ENCODE assay signal across 1 cellular context in the genomic region with DNA sequence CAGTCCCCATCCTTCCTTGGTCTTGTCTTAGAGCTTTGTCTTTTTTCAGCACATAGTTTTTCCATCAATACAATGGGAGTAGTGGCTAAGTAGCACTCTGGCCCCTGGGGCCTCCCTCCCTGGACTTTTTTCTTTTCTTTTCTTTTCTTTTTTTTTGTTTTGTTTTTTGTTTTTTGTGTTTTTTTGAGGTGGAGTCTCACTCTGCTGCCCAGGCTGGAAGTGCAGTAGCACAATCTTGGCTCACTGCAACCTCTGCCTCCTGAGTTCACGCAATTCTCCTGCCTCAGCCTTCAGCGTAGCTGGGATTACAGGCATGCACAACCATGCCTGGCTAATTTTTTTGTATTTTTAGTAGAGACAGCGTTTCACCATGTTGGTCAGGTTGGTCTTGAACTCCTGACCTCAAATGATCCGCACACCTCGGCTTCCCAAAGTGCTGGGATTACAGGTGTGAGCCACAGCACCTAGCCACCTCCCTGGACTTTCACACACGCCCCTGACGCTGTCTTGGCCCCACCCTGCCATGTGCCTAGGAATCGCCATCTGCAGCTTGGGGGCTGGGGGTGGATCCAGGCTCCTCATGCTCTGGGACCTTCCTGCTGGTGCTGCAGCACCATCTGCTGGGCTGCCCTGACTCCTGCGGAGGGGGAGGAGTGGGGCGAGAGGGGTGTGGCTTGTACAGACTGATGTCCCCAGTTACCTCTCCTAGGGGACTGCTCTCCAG.
A peak's percentile ranks its signal among the peaks of the same experiment; 100 is the strongest.
TF ChIP-seq lines count a peak whose summit lies in the region.

No MANE protein-coding gene starts in this region.

TF ChIP-seq in H1, 55 proteins besides CTCF, POLR2A, EP300 and RAD21:
- TF ChIP-seq HDAC6 (IDR thresholded peaks at IDR 0.05; ENCODE audit: low read depth, low read length) = no peak
- TF ChIP-seq SIX5 (IDR thresholded peaks at IDR 0.05; ENCODE audit: low read depth, low read length) = no peak
- TF ChIP-seq TBP (IDR thresholded peaks at IDR 0.05; ENCODE audit: low read depth, low read length) = no peak; the same call in 1 of the 2 replicates
- no peak for TF ChIP-seq CHD1 (IDR thresholded peaks at IDR 0.05; ENCODE audit: low read depth, low read length)
- TF ChIP-seq HDAC2 (IDR thresholded peaks at IDR 0.05; ENCODE audit: borderline replicate concordance in 1 of 2, low read depth in 2 of 2, low read length in 2 of 2) = no peak
- TF ChIP-seq, protein P1, sequence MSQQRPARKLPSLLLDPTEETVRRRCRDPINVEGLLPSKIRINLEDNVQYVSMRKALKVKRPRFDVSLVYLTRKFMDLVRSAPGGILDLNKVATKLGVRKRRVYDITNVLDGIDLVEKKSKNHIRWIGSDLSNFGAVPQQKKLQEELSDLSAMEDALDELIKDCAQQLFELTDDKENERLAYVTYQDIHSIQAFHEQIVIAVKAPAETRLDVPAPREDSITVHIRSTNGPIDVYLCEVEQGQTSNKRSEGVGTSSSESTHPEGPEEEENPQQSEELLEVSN (IDR thresholded peaks at IDR 0.05) = peak; percentile 52
- peak; percentile 89 for TF ChIP-seq YY1 (IDR thresholded peaks at IDR 0.05; ENCODE audit: low read depth, low read length)
- no peak for TF ChIP-seq PHF8 (conservative IDR thresholded peaks at IDR 0.05; ENCODE audit: low read depth, low read length)
- TF ChIP-seq MAFK (IDR thresholded peaks at IDR 0.05; ENCODE audit: low read depth, low read length) = no peak
- TF ChIP-seq, protein P2, sequence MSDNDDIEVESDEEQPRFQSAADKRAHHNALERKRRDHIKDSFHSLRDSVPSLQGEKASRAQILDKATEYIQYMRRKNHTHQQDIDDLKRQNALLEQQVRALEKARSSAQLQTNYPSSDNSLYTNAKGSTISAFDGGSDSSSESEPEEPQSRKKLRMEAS (IDR thresholded peaks at IDR 0.05) = peak; percentile 98
- no peak for TF ChIP-seq ZNF274 (IDR thresholded peaks at IDR 0.05; ENCODE audit: borderline replicate concordance, extremely low read depth, low read length)
- no peak for TF ChIP-seq KDM5A (IDR thresholded peaks at IDR 0.05; ENCODE audit: low read length)
- no peak for TF ChIP-seq RBBP5 (IDR thresholded peaks at IDR 0.05; ENCODE audit: borderline replicate concordance, low read depth, low read length)
- TF ChIP-seq BCL11A (IDR thresholded peaks at IDR 0.05; ENCODE audit: low read depth in 2 of 2, low read length in 2 of 2) = no peak
- no peak for TF ChIP-seq KDM4A (IDR thresholded peaks at IDR 0.05; ENCODE audit: low read depth, low read length, severe bottlenecking)
- no peak for TF ChIP-seq NANOG (IDR thresholded peaks at IDR 0.05; ENCODE audit: insufficient read depth, low read depth, low read length, poor library complexity, severe bottlenecking)
- no peak for TF ChIP-seq KDM1A (IDR thresholded peaks at IDR 0.05; ENCODE audit: borderline replicate concordance, low read length)
- no peak for TF ChIP-seq GABPA (IDR thresholded peaks at IDR 0.05; ENCODE audit: borderline replicate concordance, insufficient read depth, low read length)
- TF ChIP-seq TEAD4 (IDR thresholded peaks at IDR 0.05; ENCODE audit: low read depth, low read length) = 0 out of 2 replicates have a peak, but pooled peaks have one; percentile 9
- no peak for TF ChIP-seq TAF1 (IDR thresholded peaks at IDR 0.05; ENCODE audit: low read depth, low read length)
- peak; percentile 23 for TF ChIP-seq TAF7 (optimal IDR thresholded peaks at IDR 0.05; ENCODE audit: borderline replicate concordance, low read depth, low read length)
- no peak for TF ChIP-seq ASH2L (IDR thresholded peaks at IDR 0.05; ENCODE audit: low read length)
- no peak for TF ChIP-seq BRCA1 (IDR thresholded peaks at IDR 0.05; ENCODE audit: low read depth, low read length)
- no peak for TF ChIP-seq SUZ12 (IDR thresholded peaks at IDR 0.05; ENCODE audit: low read length)
- TF ChIP-seq SP2 (IDR thresholded peaks at IDR 0.05; ENCODE audit: low read length) = no peak
- TF ChIP-seq RNF2 (IDR thresholded peaks at IDR 0.05; ENCODE audit: borderline replicate concordance, low read depth, low read length, missing control alignments, poor library complexity, severe bottlenecking) = no peak
- peak; percentile 5; the same call in 1 of the 2 replicates for TF ChIP-seq JUND (IDR thresholded peaks at IDR 0.05; ENCODE audit: low read length)
- no peak for TF ChIP-seq CTBP2 (IDR thresholded peaks at IDR 0.05; ENCODE audit: borderline replicate concordance, insufficient read depth, insufficient read length, low read length)
- TF ChIP-seq CREB1 (IDR thresholded peaks at IDR 0.05) = peak; percentile 61
- peak; percentile 86 for TF ChIP-seq TCF12 (IDR thresholded peaks at IDR 0.05; ENCODE audit: low read depth, low read length)
- TF ChIP-seq EZH2 (IDR thresholded peaks at IDR 0.05; ENCODE audit: low read depth, low read length, severe bottlenecking) = no peak
- TF ChIP-seq, protein P3, sequence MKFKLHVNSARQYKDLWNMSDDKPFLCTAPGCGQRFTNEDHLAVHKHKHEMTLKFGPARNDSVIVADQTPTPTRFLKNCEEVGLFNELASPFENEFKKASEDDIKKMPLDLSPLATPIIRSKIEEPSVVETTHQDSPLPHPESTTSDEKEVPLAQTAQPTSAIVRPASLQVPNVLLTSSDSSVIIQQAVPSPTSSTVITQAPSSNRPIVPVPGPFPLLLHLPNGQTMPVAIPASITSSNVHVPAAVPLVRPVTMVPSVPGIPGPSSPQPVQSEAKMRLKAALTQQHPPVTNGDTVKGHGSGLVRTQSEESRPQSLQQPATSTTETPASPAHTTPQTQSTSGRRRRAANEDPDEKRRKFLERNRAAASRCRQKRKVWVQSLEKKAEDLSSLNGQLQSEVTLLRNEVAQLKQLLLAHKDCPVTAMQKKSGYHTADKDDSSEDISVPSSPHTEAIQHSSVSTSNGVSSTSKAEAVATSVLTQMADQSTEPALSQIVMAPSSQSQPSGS (IDR thresholded peaks at IDR 0.05; ENCODE audit: low read length) = 0 out of 2 replicates have a peak, but pooled peaks have one; percentile 40
- TF ChIP-seq SRF (IDR thresholded peaks at IDR 0.05; ENCODE audit: low read depth, low read length) = 0 out of 2 replicates have a peak, but pooled peaks have one; percentile 30
- TF ChIP-seq RXRA (IDR thresholded peaks at IDR 0.05; ENCODE audit: insufficient read depth, low read depth, low read length) = 0 out of 2 replicates have a peak, but pooled peaks have one; percentile 45
- peak; percentile 87 to 96; a peak in 3 of 4 replicates for TF ChIP-seq SIN3A (conservative IDR thresholded peaks at IDR 0.05 in 1 of 2, IDR thresholded peaks at IDR 0.05 in 1 of 2; ENCODE audit: low read depth in 1 of 2, low read length in 2 of 2)
- 0 out of 2 replicates have a peak, but pooled peaks have one; percentile 31 for TF ChIP-seq SP4 (IDR thresholded peaks at IDR 0.05; ENCODE audit: low read length)
- no peak for TF ChIP-seq SAP30 (IDR thresholded peaks at IDR 0.05; ENCODE audit: insufficient read depth, insufficient replicate concordance, low read length)
- TF ChIP-seq, protein P4, sequence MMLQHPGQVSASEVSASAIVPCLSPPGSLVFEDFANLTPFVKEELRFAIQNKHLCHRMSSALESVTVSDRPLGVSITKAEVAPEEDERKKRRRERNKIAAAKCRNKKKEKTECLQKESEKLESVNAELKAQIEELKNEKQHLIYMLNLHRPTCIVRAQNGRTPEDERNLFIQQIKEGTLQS (IDR thresholded peaks at IDR 0.05; ENCODE audit: insufficient read depth, low read depth, low read length) = no peak
- TF ChIP-seq, protein P5, sequence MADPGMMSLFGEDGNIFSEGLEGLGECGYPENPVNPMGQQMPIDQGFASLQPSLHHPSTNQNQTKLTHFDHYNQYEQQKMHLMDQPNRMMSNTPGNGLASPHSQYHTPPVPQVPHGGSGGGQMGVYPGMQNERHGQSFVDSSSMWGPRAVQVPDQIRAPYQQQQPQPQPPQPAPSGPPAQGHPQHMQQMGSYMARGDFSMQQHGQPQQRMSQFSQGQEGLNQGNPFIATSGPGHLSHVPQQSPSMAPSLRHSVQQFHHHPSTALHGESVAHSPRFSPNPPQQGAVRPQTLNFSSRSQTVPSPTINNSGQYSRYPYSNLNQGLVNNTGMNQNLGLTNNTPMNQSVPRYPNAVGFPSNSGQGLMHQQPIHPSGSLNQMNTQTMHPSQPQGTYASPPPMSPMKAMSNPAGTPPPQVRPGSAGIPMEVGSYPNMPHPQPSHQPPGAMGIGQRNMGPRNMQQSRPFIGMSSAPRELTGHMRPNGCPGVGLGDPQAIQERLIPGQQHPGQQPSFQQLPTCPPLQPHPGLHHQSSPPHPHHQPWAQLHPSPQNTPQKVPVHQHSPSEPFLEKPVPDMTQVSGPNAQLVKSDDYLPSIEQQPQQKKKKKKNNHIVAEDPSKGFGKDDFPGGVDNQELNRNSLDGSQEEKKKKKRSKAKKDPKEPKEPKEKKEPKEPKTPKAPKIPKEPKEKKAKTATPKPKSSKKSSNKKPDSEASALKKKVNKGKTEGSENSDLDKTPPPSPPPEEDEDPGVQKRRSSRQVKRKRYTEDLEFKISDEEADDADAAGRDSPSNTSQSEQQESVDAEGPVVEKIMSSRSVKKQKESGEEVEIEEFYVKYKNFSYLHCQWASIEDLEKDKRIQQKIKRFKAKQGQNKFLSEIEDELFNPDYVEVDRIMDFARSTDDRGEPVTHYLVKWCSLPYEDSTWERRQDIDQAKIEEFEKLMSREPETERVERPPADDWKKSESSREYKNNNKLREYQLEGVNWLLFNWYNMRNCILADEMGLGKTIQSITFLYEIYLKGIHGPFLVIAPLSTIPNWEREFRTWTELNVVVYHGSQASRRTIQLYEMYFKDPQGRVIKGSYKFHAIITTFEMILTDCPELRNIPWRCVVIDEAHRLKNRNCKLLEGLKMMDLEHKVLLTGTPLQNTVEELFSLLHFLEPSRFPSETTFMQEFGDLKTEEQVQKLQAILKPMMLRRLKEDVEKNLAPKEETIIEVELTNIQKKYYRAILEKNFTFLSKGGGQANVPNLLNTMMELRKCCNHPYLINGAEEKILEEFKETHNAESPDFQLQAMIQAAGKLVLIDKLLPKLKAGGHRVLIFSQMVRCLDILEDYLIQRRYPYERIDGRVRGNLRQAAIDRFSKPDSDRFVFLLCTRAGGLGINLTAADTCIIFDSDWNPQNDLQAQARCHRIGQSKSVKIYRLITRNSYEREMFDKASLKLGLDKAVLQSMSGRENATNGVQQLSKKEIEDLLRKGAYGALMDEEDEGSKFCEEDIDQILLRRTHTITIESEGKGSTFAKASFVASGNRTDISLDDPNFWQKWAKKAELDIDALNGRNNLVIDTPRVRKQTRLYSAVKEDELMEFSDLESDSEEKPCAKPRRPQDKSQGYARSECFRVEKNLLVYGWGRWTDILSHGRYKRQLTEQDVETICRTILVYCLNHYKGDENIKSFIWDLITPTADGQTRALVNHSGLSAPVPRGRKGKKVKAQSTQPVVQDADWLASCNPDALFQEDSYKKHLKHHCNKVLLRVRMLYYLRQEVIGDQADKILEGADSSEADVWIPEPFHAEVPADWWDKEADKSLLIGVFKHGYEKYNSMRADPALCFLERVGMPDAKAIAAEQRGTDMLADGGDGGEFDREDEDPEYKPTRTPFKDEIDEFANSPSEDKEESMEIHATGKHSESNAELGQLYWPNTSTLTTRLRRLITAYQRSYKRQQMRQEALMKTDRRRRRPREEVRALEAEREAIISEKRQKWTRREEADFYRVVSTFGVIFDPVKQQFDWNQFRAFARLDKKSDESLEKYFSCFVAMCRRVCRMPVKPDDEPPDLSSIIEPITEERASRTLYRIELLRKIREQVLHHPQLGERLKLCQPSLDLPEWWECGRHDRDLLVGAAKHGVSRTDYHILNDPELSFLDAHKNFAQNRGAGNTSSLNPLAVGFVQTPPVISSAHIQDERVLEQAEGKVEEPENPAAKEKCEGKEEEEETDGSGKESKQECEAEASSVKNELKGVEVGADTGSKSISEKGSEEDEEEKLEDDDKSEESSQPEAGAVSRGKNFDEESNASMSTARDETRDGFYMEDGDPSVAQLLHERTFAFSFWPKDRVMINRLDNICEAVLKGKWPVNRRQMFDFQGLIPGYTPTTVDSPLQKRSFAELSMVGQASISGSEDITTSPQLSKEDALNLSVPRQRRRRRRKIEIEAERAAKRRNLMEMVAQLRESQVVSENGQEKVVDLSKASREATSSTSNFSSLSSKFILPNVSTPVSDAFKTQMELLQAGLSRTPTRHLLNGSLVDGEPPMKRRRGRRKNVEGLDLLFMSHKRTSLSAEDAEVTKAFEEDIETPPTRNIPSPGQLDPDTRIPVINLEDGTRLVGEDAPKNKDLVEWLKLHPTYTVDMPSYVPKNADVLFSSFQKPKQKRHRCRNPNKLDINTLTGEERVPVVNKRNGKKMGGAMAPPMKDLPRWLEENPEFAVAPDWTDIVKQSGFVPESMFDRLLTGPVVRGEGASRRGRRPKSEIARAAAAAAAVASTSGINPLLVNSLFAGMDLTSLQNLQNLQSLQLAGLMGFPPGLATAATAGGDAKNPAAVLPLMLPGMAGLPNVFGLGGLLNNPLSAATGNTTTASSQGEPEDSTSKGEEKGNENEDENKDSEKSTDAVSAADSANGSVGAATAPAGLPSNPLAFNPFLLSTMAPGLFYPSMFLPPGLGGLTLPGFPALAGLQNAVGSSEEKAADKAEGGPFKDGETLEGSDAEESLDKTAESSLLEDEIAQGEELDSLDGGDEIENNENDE (IDR thresholded peaks at IDR 0.05; ENCODE audit: insufficient replicate concordance, low read length) = no peak
- no peak for TF ChIP-seq CBX5 (IDR thresholded peaks at IDR 0.05; ENCODE audit: low read depth, low read length)
- TF ChIP-seq CBX8 (IDR thresholded peaks at IDR 0.05; ENCODE audit: borderline replicate concordance, low read depth, low read length) = no peak
- peak; percentile 23; the same call in 1 of the 2 replicates for TF ChIP-seq POLR2AphosphoS5 (IDR thresholded peaks at IDR 0.05; ENCODE audit: low read depth, low read length)
- no peak for TF ChIP-seq SIRT6 (IDR thresholded peaks at IDR 0.05; ENCODE audit: low read length)
- no peak for TF ChIP-seq BACH1 (IDR thresholded peaks at IDR 0.05; ENCODE audit: low read length)
- TF ChIP-seq CEBPB (IDR thresholded peaks at IDR 0.05; ENCODE audit: low read depth, low read length) = no peak
- TF ChIP-seq SP1 (IDR thresholded peaks at IDR 0.05; ENCODE audit: low read depth, low read length) = peak; percentile 80
- no peak for TF ChIP-seq EGR1 (IDR thresholded peaks at IDR 0.05; ENCODE audit: borderline replicate concordance, low read depth, low read length)
- no peak for TF ChIP-seq GTF2F1 (IDR thresholded peaks at IDR 0.05; ENCODE audit: borderline replicate concordance, low read depth, low read length)
- no peak for TF ChIP-seq NRF1 (IDR thresholded peaks at IDR 0.05; ENCODE audit: low read depth, low read length)
- TF ChIP-seq CHD2 (IDR thresholded peaks at IDR 0.05; ENCODE audit: low read length) = peak; percentile 52; the same call in 1 of the 2 replicates
- no peak for TF ChIP-seq RFX5 (IDR thresholded peaks at IDR 0.05; ENCODE audit: borderline replicate concordance, low read depth, low read length)
- no peak for TF ChIP-seq JUN (IDR thresholded peaks at IDR 0.05; ENCODE audit: low read depth, low read length)
